Comparison of ENCODE assay signal across 17 cellular contexts in the genomic region with DNA sequence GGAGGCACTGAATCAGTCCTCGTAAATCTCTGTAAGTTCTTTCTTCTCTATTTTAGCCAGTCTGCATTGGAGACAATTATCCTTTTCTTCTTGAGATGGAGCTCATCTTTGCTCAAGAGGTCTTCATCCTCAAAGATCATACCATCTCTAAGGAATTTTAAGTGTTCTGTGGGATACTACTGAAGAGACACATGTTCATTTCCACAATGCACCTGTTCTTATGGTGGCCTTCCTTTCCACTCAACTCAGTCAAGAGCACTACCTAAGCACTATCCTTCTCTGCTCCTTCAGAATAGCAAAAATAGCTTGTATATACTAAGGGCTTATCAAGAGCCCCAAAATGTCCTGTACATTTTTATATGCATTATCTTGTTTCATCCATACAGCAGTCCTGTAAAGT.
"Had no signal": no experiment of that assay in that cellular context is flagged by ENCODE, and none has a peak within 500 bp of the region (broad histone marks: within the 10 kb centered on the region; RNA-seq: fewer than 3 reads in every experiment).

No MANE protein-coding gene starts in this region.

- H3K79me2 ChIP-seq: hepatocyte had no signal

- H3K4me3 Mint-ChIP-seq: natural killer cell treated with Interleukin-12 subunit alpha and Interleukin-12 subunit beta and Interleukin-15 and Interleukin-18, amount 100 ng/mL, for 72 hours; type B pancreatic cell had no signal

- H3K4me2 ChIP-seq: hepatocyte had no signal

- FAIRE-seq: urothelium cell line had no signal

- DNase-seq: effector CD4-positive, alpha-beta T cell; foreskin melanocyte; head of caudate nucleus; left colon; left ventricle myocardium superior; mucosa of descending colon; psoas muscle; retina; right lobe of liver; stimulated activated CD4-positive, alpha-beta T cell treated with anti-CD3 and anti-CD28 coated beads, Interleukin-12 subunit alpha, Interleukin-12 subunit beta, amount 100 ng/mL, for 4 hours; stimulated activated naive CD4-positive, alpha-beta T cell had no signal

- H3K4me1 ChIP-seq: psoas muscle, right lobe of liver had no signal

- H3K4me3 ChIP-seq: coronary artery, hepatocyte, mucosa of descending colon, psoas muscle, right lobe of liver, skin epidermis had no signal

- H3K9me3 Mint-ChIP-seq: natural killer cell treated with Interleukin-12 subunit alpha and Interleukin-12 subunit beta and Interleukin-15 and Interleukin-18, amount 100 ng/mL, for 72 hours had no signal

- H3K27me3 Mint-ChIP-seq: natural killer cell treated with Interleukin-12 subunit alpha and Interleukin-12 subunit beta and Interleukin-15 and Interleukin-18, amount 100 ng/mL, for 72 hours; type B pancreatic cell had no signal

- H3K9me3 ChIP-seq: psoas muscle, right lobe of liver had no signal

- H3K27me3 ChIP-seq: hepatocyte, right lobe of liver had no signal

- H3K27ac Mint-ChIP-seq: natural killer cell treated with Interleukin-12 subunit alpha and Interleukin-12 subunit beta and Interleukin-15 and Interleukin-18, amount 100 ng/mL, for 72 hours; type B pancreatic cell had no signal

- H3K36me3 ChIP-seq: right lobe of liver had no signal

- H3K36me3 Mint-ChIP-seq: natural killer cell treated with Interleukin-12 subunit alpha and Interleukin-12 subunit beta and Interleukin-15 and Interleukin-18, amount 100 ng/mL, for 72 hours had no signal

- H3K27ac ChIP-seq: coronary artery, hepatocyte, psoas muscle, right lobe of liver, skin epidermis had no signal

- H2AFZ ChIP-seq: hepatocyte had no signal
